Comparison of ENCODE assay signal across 18 cellular contexts in the genomic region with DNA sequence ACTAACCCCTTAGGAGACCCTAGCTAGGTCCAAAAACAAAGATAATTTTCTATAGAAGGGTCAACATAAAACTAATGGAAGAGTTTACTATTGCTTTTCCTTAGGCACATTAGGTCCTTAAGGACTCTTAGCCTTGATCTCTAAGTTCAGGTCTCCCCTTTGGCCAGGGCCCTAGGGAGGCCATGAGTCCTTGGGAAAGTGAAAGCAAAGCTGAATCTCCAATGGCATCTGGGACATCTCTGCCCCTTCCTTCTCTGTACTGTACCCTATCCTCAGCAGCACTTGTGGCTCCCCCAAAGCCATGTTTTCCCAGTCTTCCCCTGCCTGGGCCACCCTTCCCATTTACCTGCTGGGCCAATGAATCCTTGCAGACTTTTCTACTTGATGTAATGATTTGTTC. TPM values are rescaled to one million over a fixed set of nuclear protein-coding genes. Genes with fewer than 3 reads are reported as not detected.
DNase-seq lines count a peak whose midpoint lies in the region; ATAC-seq, FAIRE-seq and TF ChIP-seq lines count a peak whose summit lies in the region.
"Had no signal": no experiment of that assay in that cellular context is flagged by ENCODE, and none has a peak within 500 bp of the region (broad histone marks: within the 10 kb centered on the region; RNA-seq: fewer than 3 reads in every experiment).

No MANE protein-coding gene starts in this region.

- H3K4ac ChIP-seq in H1 (replicated peaks; ENCODE audit: insufficient read length, low read depth, low read length) = no peak overlapping the region

- H3K27me3 Mint-ChIP-seq in activated CD4-positive, alpha-beta T cell treated with anti-CD3 and anti-CD28 coated beads, Interleukin-2, amount 10 ng/mL, durations not matched to agents 24 days and 14 days = peaks cover 21% of the 10 kb centered on the region
- H3K27me3 Mint-ChIP-seq in activated CD4-positive, alpha-beta T cell treated with anti-CD3 and anti-CD28 coated beads, Interleukin-2, amount 10 ng/mL, durations not matched to agents 7 days and 5 days = peaks cover 20% of the 10 kb centered on the region

- H2AFZ ChIP-seq in H1 (ENCODE audit: low read length) = no peak overlapping the region

- H3K9me3 ChIP-seq in H1 (ENCODE audit: insufficient read depth in 2 of 2, low read depth in 1 of 2, low read length in 1 of 2) (no peaks in the 10 kb centered on the region), skeletal muscle satellite cell (replicated peaks; ENCODE audit: low read length) (no peaks in the 10 kb centered on the region)
- H3K9me3 ChIP-seq: colonic mucosa, ovary, tibial nerve had no signal

- H3K4me3 ChIP-seq in H1 (ENCODE audit: extremely low read depth in 1 of 4, insufficient read depth in 2 of 4, low read depth in 3 of 4, low read length in 4 of 4) (no peak overlapping the region), skeletal muscle satellite cell (ENCODE audit: low read length) (no peak overlapping the region)
- H3K4me3 ChIP-seq: colonic mucosa, ovary, tibial nerve had no signal

- no peak for TF ChIP-seq CTCF in H1 (IDR thresholded peaks at IDR 0.05; ENCODE audit: control extremely low read depth in 1 of 3, insufficient read depth in 1 of 3, low read depth in 1 of 3, low read length in 3 of 3)

- DNase-seq in activated CD4-positive, alpha-beta T cell treated with anti-CD3 and anti-CD28 coated beads, Interleukin-2, amount 10 ng/mL, durations not matched to agents 24 days and 14 days = peak; percentile 67
- DNase-seq in activated CD4-positive, alpha-beta T cell treated with anti-CD3 and anti-CD28 coated beads, Interleukin-2, amount 10 ng/mL, durations not matched to agents 7 days and 5 days = no peak
- peak; percentile 58 for DNase-seq in OCI-M1 (lab: John Stamatoyannopoulos, UW)
- DNase-seq in H1 (ENCODE audit: low read depth in 1 of 2, low spot score in 2 of 2) = no peak
- DNase-seq in UCSD-AML1 (lab: John Stamatoyannopoulos, UW; ENCODE audit: unreplicated experiment) = no peak
- DNase-seq in CD1c-positive myeloid dendritic cell (ENCODE audit: extremely low spot score) = no peak
- DNase-seq: activated CD8-positive, alpha-beta memory T cell treated with anti-CD3 and anti-CD28 coated beads for 24 hours; activated gamma-delta T cell; aorta; colonic mucosa; glutamatergic neuron; ovary had no signal

- H3K36me3 Mint-ChIP-seq in activated CD4-positive, alpha-beta T cell treated with anti-CD3 and anti-CD28 coated beads, Interleukin-2, amount 10 ng/mL, durations not matched to agents 24 days and 14 days (ENCODE audit: low read depth) = no peaks in the 10 kb centered on the region
- no peaks in the 10 kb centered on the region for H3K36me3 Mint-ChIP-seq in activated CD4-positive, alpha-beta T cell treated with anti-CD3 and anti-CD28 coated beads, Interleukin-2, amount 10 ng/mL, durations not matched to agents 7 days and 5 days (ENCODE audit: low read depth)

- H2BK12ac ChIP-seq in H1 (ENCODE audit: low read depth, low read length) = no peak overlapping the region

- peaks cover 13 to 52% (median 23%) of the 10 kb centered on the region in 4 experiments for H3K4me1 ChIP-seq in H1 (replicated peaks in 1 of 4; ENCODE audit: control insufficient read depth in 3 of 4, insufficient read depth in 4 of 4, low read length in 3 of 4)
- peaks cover 71% of the 10 kb centered on the region for H3K4me1 ChIP-seq in skeletal muscle satellite cell (ENCODE audit: control insufficient read depth, insufficient read depth, low read length)

- H2BK15ac ChIP-seq in H1 (ENCODE audit: low read length) = 0 out of 2 replicates have a peak overlapping the region, but pooled peaks have one; percentile 62

- H2BK20ac ChIP-seq in H1 (ENCODE audit: low read length) = no peak overlapping the region

- no peak overlapping the region for H2AK5ac ChIP-seq in H1 (ENCODE audit: low read depth, low read length)

- H3K14ac ChIP-seq in H1 (ENCODE audit: insufficient read length) = no peak overlapping the region

- POLR2A ChIA-PET in activated CD4-positive, alpha-beta T cell treated with anti-CD3 and anti-CD28 coated beads, Interleukin-2, amount 10 ng/mL, durations not matched to agents 7 days and 5 days (lab: Charles Lee) = no interaction called here
- POLR2A ChIA-PET in H1 (lab: Charles Lee; ENCODE audit: partially characterized antibody) = interaction anchor here (1.0 to 14.2 kb wide), 6 partner anchors 14 to 180 kb away, joined by 3 to 253 read pairs (median 16); a partner anchor contains a TSS

- H3K23me2 ChIP-seq in H1 (ENCODE audit: low read depth, low read length) = peaks cover 16% of the 10 kb centered on the region

- no peak overlapping the region for H4K91ac ChIP-seq in H1 (replicated peaks; ENCODE audit: insufficient read length, low read length)

- H3K9ac ChIP-seq in H1 (replicated peaks in 1 of 4; ENCODE audit: extremely low read depth in 1 of 4, low read depth in 3 of 4, low read length in 3 of 4) (no peak overlapping the region), skeletal muscle satellite cell (ENCODE audit: low read depth, low read length) (peak overlapping the region; percentile 4)
- H3K9ac ChIP-seq: KMS-11 had no signal

- no peak overlapping the region for H3K18ac ChIP-seq in H1 (ENCODE audit: extremely low read depth, low read length)

- no peak for FAIRE-seq in H1 (lab: Jason Lieb, UNC)
- FAIRE-seq: islet of Langerhans had no signal

- H3K27me3 ChIP-seq in H1 (replicated peaks in 1 of 4; ENCODE audit: control insufficient read depth in 3 of 4, extremely low read depth in 1 of 4, insufficient read depth in 3 of 4, low read length in 3 of 4) (peaks cover 9 to 60% (median 42%) of the 10 kb centered on the region in 4 experiments), skeletal muscle satellite cell (ENCODE audit: control insufficient read depth, insufficient read depth, low read length) (no peaks in the 10 kb centered on the region)
- H3K27me3 ChIP-seq: colonic mucosa, ovary, tibial nerve had no signal

- H3K4me2 ChIP-seq in H1 (ENCODE audit: insufficient read depth in 1 of 2, low read depth in 2 of 2, low read length in 2 of 2) (no peak overlapping the region; a peak in 1 of 4 replicates), skeletal muscle satellite cell (ENCODE audit: low read length) (peak overlapping the region; percentile 99)
- H3K4me2 ChIP-seq: KMS-11 had no signal

- CTCF ChIA-PET in activated CD4-positive, alpha-beta T cell treated with anti-CD3 and anti-CD28 coated beads, Interleukin-2, amount 10 ng/mL, durations not matched to agents 7 days and 5 days (lab: Charles Lee) = interaction anchor here (0.6 to 3.2 kb wide), 4 partner anchors 12 to 1824 kb away, joined by 4 to 20 read pairs (median 9); no protein-coding TSS in a partner anchor
- CTCF ChIA-PET in H1 (lab: Charles Lee; ENCODE audit: partially characterized antibody) = interaction anchor here (0.7 to 10.3 kb wide), 5 partner anchors 13 to 65 kb away, joined by 3 to 79 read pairs (median 4); no protein-coding TSS in a partner anchor

- H3K56ac ChIP-seq in H1 (replicated peaks; ENCODE audit: insufficient read length, low read depth, low read length) = no peak overlapping the region

- no peaks in the 10 kb centered on the region for H3K79me2 ChIP-seq in H1 (ENCODE audit: control insufficient read depth in 1 of 2, insufficient read depth in 2 of 2, low read length in 2 of 2)

- no peak for ATAC-seq in GM21423 (IDR thresholded peaks at IDR 0.05; ENCODE audit: unreplicated experiment)
- ATAC-seq: stimulated activated effector memory CD8-positive, alpha-beta T cell treated with anti-CD3 and anti-CD28 coated beads, Interleukin-12 subunit alpha, Interleukin-12 subunit beta, amount 100 ng/mL, for 72 hours had no signal

- no peak overlapping the region for H2BK5ac ChIP-seq in H1 (ENCODE audit: low read depth, low read length)

- H2BK120ac ChIP-seq in H1 (replicated peaks; ENCODE audit: low read depth, low read length) = no peak overlapping the region

- no peaks in the 10 kb centered on the region for H3K9me3 Mint-ChIP-seq in activated CD4-positive, alpha-beta T cell treated with anti-CD3 and anti-CD28 coated beads, Interleukin-2, amount 10 ng/mL, durations not matched to agents 24 days and 14 days
- H3K9me3 Mint-ChIP-seq in activated CD4-positive, alpha-beta T cell treated with anti-CD3 and anti-CD28 coated beads, Interleukin-2, amount 10 ng/mL, durations not matched to agents 7 days and 5 days = no peaks in the 10 kb centered on the region
- H3K9me3 Mint-ChIP-seq: stimulated activated effector memory CD8-positive, alpha-beta T cell treated with anti-CD3 and anti-CD28 coated beads, Interleukin-12 subunit alpha, Interleukin-12 subunit beta, amount 100 ng/mL, for 72 hours had no signal

- TF ChIP-seq EP300 in H1 (IDR thresholded peaks at IDR 0.05; ENCODE audit: borderline replicate concordance in 1 of 2, low read depth in 2 of 2, low read length in 2 of 2) = no peak

- H4K8ac ChIP-seq in H1 (ENCODE audit: extremely low read depth, insufficient read depth, low read length) = no peak overlapping the region

- no peak overlapping the region for H3K27ac ChIP-seq in H1 (ENCODE audit: low read depth, low read length)
- H3K27ac ChIP-seq: colonic mucosa, KMS-11, ovary had no signal

- no peak overlapping the region for H4K5ac ChIP-seq in H1 (ENCODE audit: insufficient read length, low read depth, low read length)

- peaks cover 84% of the 10 kb centered on the region for H3K4me1 Mint-ChIP-seq in activated CD4-positive, alpha-beta T cell treated with anti-CD3 and anti-CD28 coated beads, Interleukin-2, amount 10 ng/mL, durations not matched to agents 24 days and 14 days
- H3K4me1 Mint-ChIP-seq in activated CD4-positive, alpha-beta T cell treated with anti-CD3 and anti-CD28 coated beads, Interleukin-2, amount 10 ng/mL, durations not matched to agents 7 days and 5 days = peaks cover 86% of the 10 kb centered on the region

- no peaks in the 10 kb centered on the region for H4K20me1 ChIP-seq in H1 (replicated peaks in 1 of 2; ENCODE audit: control insufficient read depth in 1 of 2, insufficient read depth in 2 of 2, low read length in 2 of 2)

- H3K36me3 ChIP-seq in H1 (ENCODE audit: control insufficient read depth in 2 of 4, insufficient read depth in 4 of 4, low read length in 3 of 4) (no peaks in the 10 kb centered on the region), skeletal muscle satellite cell (ENCODE audit: insufficient read depth, low read length) (no peaks in the 10 kb centered on the region)
- H3K36me3 ChIP-seq: colonic mucosa, ovary, tibial nerve had no signal

- no peak overlapping the region for H3K27ac Mint-ChIP-seq in activated CD4-positive, alpha-beta T cell treated with anti-CD3 and anti-CD28 coated beads, Interleukin-2, amount 10 ng/mL, durations not matched to agents 24 days and 14 days
- no peak overlapping the region for H3K27ac Mint-ChIP-seq in activated CD4-positive, alpha-beta T cell treated with anti-CD3 and anti-CD28 coated beads, Interleukin-2, amount 10 ng/mL, durations not matched to agents 7 days and 5 days
- H3K27ac Mint-ChIP-seq: stimulated activated effector memory CD8-positive, alpha-beta T cell treated with anti-CD3 and anti-CD28 coated beads, Interleukin-12 subunit alpha, Interleukin-12 subunit beta, amount 100 ng/mL, for 72 hours had no signal

- no peak overlapping the region for H3K23ac ChIP-seq in H1 (ENCODE audit: insufficient read length)

- intact Hi-C loops in activated CD4-positive, alpha-beta T cell treated with anti-CD3 and anti-CD28 coated beads, Interleukin-2, amount 10 ng/mL, durations not matched to agents 24 days and 14 days (cut with micrococcal nuclease) = no loop called here

- TF ChIP-seq POLR2A in H1 (IDR thresholded peaks at IDR 0.05; ENCODE audit: control extremely low read depth in 1 of 2, low read depth in 2 of 2, low read length in 2 of 2) = no peak

- no peak overlapping the region for H3K4me3 Mint-ChIP-seq in activated CD4-positive, alpha-beta T cell treated with anti-CD3 and anti-CD28 coated beads, Interleukin-2, amount 10 ng/mL, durations not matched to agents 24 days and 14 days
- no peak overlapping the region for H3K4me3 Mint-ChIP-seq in activated CD4-positive, alpha-beta T cell treated with anti-CD3 and anti-CD28 coated beads, Interleukin-2, amount 10 ng/mL, durations not matched to agents 7 days and 5 days
- H3K4me3 Mint-ChIP-seq: stimulated activated effector memory CD8-positive, alpha-beta T cell treated with anti-CD3 and anti-CD28 coated beads, Interleukin-12 subunit alpha, Interleukin-12 subunit beta, amount 100 ng/mL, for 72 hours had no signal

- TF ChIP-seq RAD21 in H1 (IDR thresholded peaks at IDR 0.05 in 1 of 2, conservative IDR thresholded peaks at IDR 0.05 in 1 of 2; ENCODE audit: low read depth in 2 of 2, low read length in 2 of 2) = no peak

- no peaks in the 10 kb centered on the region for H3K79me1 ChIP-seq in H1 (ENCODE audit: low read depth, low read length)

RNA-seq across cellular contexts. Expression of a gene that starts 14.3 kb away (rescaled TPM):
- total RNA-seq in activated CD4-positive, alpha-beta T cell treated with anti-CD3 and anti-CD28 coated beads, Interleukin-2, amount 10 ng/mL, durations not matched to agents 24 days and 14 days = 48.3 and 48.6 TPM in 2 replicates
- total RNA-seq in activated CD4-positive, alpha-beta T cell treated with anti-CD3 and anti-CD28 coated beads, Interleukin-2, amount 10 ng/mL, durations not matched to agents 7 days and 5 days = 10 to 100 TPM; 20.3 to 24.9 TPM
- 7.1 and 7.7 TPM in 2 replicates for total RNA-seq in H1 (2021; fragmentation: NEBNext Ultra II Directional; extraction: Animal tissue kit (Norgen Biotek cat#: 25700))
- 3.5 and 4.3 TPM in 2 replicates for polyA plus RNA-seq in H1 (2011; rRNA removed)
- 5.5 TPM for polyA plus RNA-seq in H1 (2011; cell fraction: cytosol; rRNA removed)
- 6.0 TPM for polyA plus RNA-seq in H1 (2011; cell fraction: nucleus; rRNA removed)
- polyA plus RNA-seq in H1 (2012, experiment 1 of 2) = 7.1 to 7.5 TPM (median 7.2 TPM) in 4 replicates
- polyA plus RNA-seq in H1 (2012, experiment 2 of 2) = 6.3 TPM
- 3.4 TPM for polyA plus RNA-seq in H1 (2013, experiment 1 of 2)
- 3.4 TPM for polyA plus RNA-seq in H1 (2013, experiment 2 of 2)
- 3.2 and 4.0 TPM in 2 replicates for polyA minus RNA-seq in H1 (2011; rRNA and poly(A)+ RNA removed)
- polyA minus RNA-seq in H1 (2011; cell fraction: cytosol; rRNA and poly(A)+ RNA removed) = 6.9 TPM
- 14.5 TPM for polyA minus RNA-seq in H1 (2011; cell fraction: nucleus; rRNA and poly(A)+ RNA removed)
- 15.0 and 15.3 TPM in 2 replicates for total RNA-seq in skeletal muscle satellite cell (2012; rRNA removed)

Comparison
In these comparisons a context has a peak if more than half of its experiments do, and no peak if none do; other contexts are left out.
1. DNase-seq: peak in activated CD4-positive, alpha-beta T cell treated with anti-CD3 and anti-CD28 coated beads, Interleukin-2, amount 10 ng/mL, durations not matched to agents 24 days and 14 days (single experiment) and OCI-M1 (single experiment); none in activated CD4-positive, alpha-beta T cell treated with anti-CD3 and anti-CD28 coated beads, Interleukin-2, amount 10 ng/mL, durations not matched to agents 7 days and 5 days (single experiment), H1 (0 of 2), UCSD-AML1 (single experiment) and CD1c-positive myeloid dendritic cell (single experiment).